ENCODE assay signal across 8 cellular contexts in the genomic region with DNA sequence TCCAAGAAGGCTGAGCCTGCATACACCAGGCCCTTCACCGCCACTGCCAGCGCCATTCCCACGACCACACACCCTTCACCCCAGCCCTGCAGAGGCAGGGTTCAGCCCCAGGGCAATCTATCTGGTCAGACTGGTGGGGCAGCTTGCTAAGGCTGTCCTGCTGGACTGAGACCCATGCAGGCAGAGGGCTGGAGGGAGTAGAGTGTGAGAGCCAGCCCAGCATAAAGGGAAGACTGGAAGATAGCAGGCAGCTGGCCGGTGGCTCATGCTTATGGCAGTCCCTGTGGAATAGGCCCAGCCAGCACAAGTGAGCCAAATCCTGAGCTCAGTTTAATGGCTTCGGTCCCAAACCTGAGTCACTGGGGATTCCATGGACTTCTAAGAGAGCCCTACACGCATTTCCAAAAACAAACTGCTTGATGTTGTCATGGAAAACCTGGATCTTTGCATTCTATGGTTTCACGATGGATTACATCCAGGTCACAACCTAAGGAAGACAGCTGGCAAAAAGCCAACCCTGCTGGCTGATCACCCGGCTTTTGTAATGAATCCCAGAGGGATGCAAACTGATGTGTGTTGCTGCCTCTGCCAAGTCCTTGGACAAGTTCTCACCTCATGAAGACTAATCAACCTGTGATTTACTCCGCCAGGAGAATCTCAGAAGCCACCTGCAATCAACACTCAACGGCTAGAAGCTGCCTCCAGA.
A peak's percentile ranks its signal among the peaks of the same experiment; 100 is the strongest.
DNase-seq lines count a peak whose midpoint lies in the region; ATAC-seq and TF ChIP-seq lines count a peak whose summit lies in the region.

No MANE protein-coding gene starts in this region.

- TF ChIP-seq CTCF in coronary artery (IDR thresholded peaks at IDR 0.05) (no peak), lung (IDR thresholded peaks at IDR 0.05; ENCODE audit: control extremely low read depth, extremely low read depth) (no peak), upper lobe of left lung (IDR thresholded peaks at IDR 0.05) (no peak)

- ATAC-seq in lung (ENCODE audit: insufficient read depth, low FRiP score) (peak; percentile 76), upper lobe of left lung (ENCODE audit: low FRiP score in 2 of 2) (peak; percentile 89 to 91)

- H3K36me3 ChIP-seq in lung (ENCODE audit: control insufficient read depth in 2 of 2, insufficient read depth in 2 of 2, low read length in 2 of 2) (no peaks in the 10 kb centered on the region), upper lobe of left lung (no peaks in the 10 kb centered on the region)

- H3K27me3 ChIP-seq in lung (ENCODE audit: control insufficient read depth, insufficient read depth) (no peaks in the 10 kb centered on the region), upper lobe of left lung (no peaks in the 10 kb centered on the region)

- no peak for TF ChIP-seq EP300 in upper lobe of left lung (IDR thresholded peaks at IDR 0.05)

- H3K27ac ChIP-seq in coronary artery, result peak overlapping the region; percentile 47 to 73
- peak overlapping the region; percentile 43 to 78 for H3K27ac ChIP-seq in lung (ENCODE audit: low read depth in 1 of 2, low read length in 1 of 2)
- peak overlapping the region; percentile 1 to 60 (median 54) for H3K27ac ChIP-seq in upper lobe of left lung

- in situ Hi-C loops in Caki2 (cut with HindIII; ENCODE audit: low pct_unique_long_range_greater_than_20kb, low sequenced_read_pairs), result no loop called here

- H3K9me3 ChIP-seq in lung (ENCODE audit: control insufficient read depth in 2 of 2, insufficient read depth in 1 of 2, low read length in 1 of 2), result no peaks in the 10 kb centered on the region
- H3K9me3 ChIP-seq in upper lobe of left lung, result no peaks in the 10 kb centered on the region

- H3K4me1 ChIP-seq in lung (ENCODE audit: control insufficient read depth in 2 of 2, insufficient read depth in 2 of 2, low read length in 2 of 2) (peaks cover 6 to 12% of the 10 kb centered on the region in 2 donors), upper lobe of left lung (peaks cover 23 to 42% (median 34%) of the 10 kb centered on the region in 4 donors)

- DNase-seq in Caki2 (ENCODE audit: low read depth) (peak; percentile 55), NCI-H2171 (lab: John Stamatoyannopoulos, UW) (peak; percentile 71), coronary artery (ENCODE audit: low spot score) (peak; percentile 95), lung (ENCODE audit: low spot score) (peak; percentile 72), upper lobe of left lung (peak; percentile 46 to 52), NK-92 (lab: John Stamatoyannopoulos, UW; ENCODE audit: unreplicated experiment) (no peak), activated gamma-delta T cell (lab: John Stamatoyannopoulos, UW) (no peak)
- DNase-seq in activated CD4-positive, CD25-positive, alpha-beta regulatory T cell treated with anti-CD3 and anti-CD28 coated beads, Interleukin-2, amount 50 U/mL, for 72 hours, result no peak

- no peak for TF ChIP-seq POLR2A in upper lobe of left lung (IDR thresholded peaks at IDR 0.05)

- WGBS in lung, 2 donors, result 46 to 56% methylated on average over 10 of the region's 10 CpGs
- 32 to 50% methylated on average over 10 of the region's 10 CpGs for WGBS in upper lobe of left lung, 2 donors

- H3K4me3 ChIP-seq in coronary artery (peak overlapping the region; percentile 23), lung (no peak overlapping the region), upper lobe of left lung (peak overlapping the region in 1 of 4 donors; percentile 69)

Comparison
In these comparisons a context has a peak if more than half of its experiments do, and no peak if none do; other contexts are left out.
1. DNase-seq: peak in Caki2 (single experiment), NCI-H2171 (single experiment), coronary artery (single experiment), lung (single experiment) and upper lobe of left lung (2 of 2); none in NK-92 (single experiment), activated CD4-positive, CD25-positive, alpha-beta regulatory T cell treated with anti-CD3 and anti-CD28 coated beads, Interleukin-2, amount 50 U/mL, for 72 hours (single experiment) and activated gamma-delta T cell (single experiment).
2. Peak in every context shown above with its lines, with median percentiles within 50 percentile points of each other: H3K27ac ChIP-seq.